ENCODE assay signal across 9 cellular contexts in the genomic region with DNA sequence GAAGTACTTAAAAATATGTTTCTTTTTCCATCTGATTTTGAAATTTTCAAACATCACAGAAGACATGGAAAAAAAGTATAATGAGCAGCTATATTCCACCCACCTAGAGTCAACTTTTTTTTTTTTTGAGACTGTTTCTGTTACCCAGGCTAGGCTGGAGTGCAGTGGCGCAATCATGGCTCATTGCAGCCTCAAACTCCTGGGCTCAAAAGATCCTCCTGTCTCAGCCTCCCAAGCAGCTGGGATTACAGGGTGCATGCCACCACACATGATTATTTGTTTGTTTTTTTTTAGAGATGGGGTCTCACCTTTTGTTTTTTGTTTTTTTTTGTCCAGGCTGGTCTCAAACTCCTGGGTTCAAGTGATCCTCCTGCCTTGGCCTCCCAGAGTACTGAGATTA.
"Had no signal": no experiment of that assay in that cellular context is flagged by ENCODE, and none has a peak within 500 bp of the region (broad histone marks: within the 10 kb centered on the region; RNA-seq: fewer than 3 reads in every experiment).

No MANE protein-coding gene starts in this region.

- FAIRE-seq: H1, H54 had no signal

- H3K36me3 ChIP-seq: HAP-1 had no signal

- H3K27ac ChIP-seq: GM23248 had no signal

- DNase-seq: GM23248, GOT3, H7, H9, HFFc6 had no signal

- H3K4me3 ChIP-seq: GM23248, GM23338, HAP-1 had no signal

- H3K4me2 ChIP-seq: GM23338 had no signal

- H3K9ac ChIP-seq: GM23248 had no signal

- H3K9me3 ChIP-seq: HAP-1 had no signal
